12 cellular contexts compared by ENCODE assay signal in the genomic region with DNA sequence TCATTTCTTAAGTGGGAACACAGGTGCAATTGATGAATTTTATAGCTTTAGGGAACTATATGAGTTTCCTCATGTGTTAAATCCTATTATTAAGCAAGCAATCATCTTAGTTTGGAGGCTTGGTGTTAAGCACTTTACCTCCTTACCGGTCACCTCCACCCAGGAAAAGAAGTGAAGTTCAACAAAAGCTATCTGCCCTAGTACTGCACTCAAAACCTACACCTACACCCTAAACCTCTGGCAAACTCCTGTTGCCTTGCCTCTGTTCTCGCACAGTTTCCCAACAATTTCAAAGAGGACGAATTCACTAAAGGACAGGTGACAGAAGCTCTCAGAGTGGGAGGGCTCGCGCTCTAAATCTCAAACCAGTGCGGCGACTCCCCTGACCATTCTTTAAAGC.
DNase-seq lines count a peak whose midpoint lies in the region; ATAC-seq and TF ChIP-seq lines count a peak whose summit lies in the region.
"Had no signal": no experiment of that assay in that cellular context is flagged by ENCODE, and none has a peak within 500 bp of the region (broad histone marks: within the 10 kb centered on the region; RNA-seq: fewer than 3 reads in every experiment).

No MANE protein-coding gene starts in this region.

- TF ChIP-seq POLR2A in tibial nerve (IDR thresholded peaks at IDR 0.05): no peak

- H3K9me3 Mint-ChIP-seq in endodermal cell: peaks cover 64% of the 10 kb centered on the region
- H3K9me3 Mint-ChIP-seq: activated CD4-positive, alpha-beta T cell treated with anti-CD3 and anti-CD28 coated beads, Interleukin-2, amount 10 ng/mL, durations not matched to agents 7 days and 5 days had no signal

- H3K27me3 ChIP-seq in cardiac muscle cell (no peaks in the 10 kb centered on the region), endodermal cell (ENCODE audit: control insufficient read depth, insufficient read depth, low read length, poor library complexity, severe bottlenecking) (no peaks in the 10 kb centered on the region), tibial nerve (no peaks in the 10 kb centered on the region)

- H3K4me3 ChIP-seq in cardiac muscle cell (peak overlapping the region; percentile 61), endodermal cell (ENCODE audit: low read length) (peak overlapping the region; percentile 86), mesodermal cell (ENCODE audit: extremely low read depth, insufficient read depth, low read length, poor library complexity, severe bottlenecking) (peak overlapping the region; percentile 32), tibial nerve (peak overlapping the region in 3 of 4 donors; percentile 5 to 47 (median 39))

- H3K36me3 Mint-ChIP-seq in endodermal cell (ENCODE audit: low read depth): no peaks in the 10 kb centered on the region

- H3K27me3 Mint-ChIP-seq in endodermal cell (ENCODE audit: insufficient read depth): no peaks in the 10 kb centered on the region
- H3K27me3 Mint-ChIP-seq: activated CD4-positive, alpha-beta T cell treated with anti-CD3 and anti-CD28 coated beads, Interleukin-2, amount 10 ng/mL, durations not matched to agents 7 days and 5 days had no signal

- DNase-seq in cardiac muscle cell (ENCODE audit: low read depth in 1 of 2, low spot score in 1 of 2) (no peak), left ventricle myocardium superior (no peak), endodermal cell (peak; percentile 43), tibial nerve (ENCODE audit: low spot score in 2 of 2) (no peak), GDM1 (lab: John Stamatoyannopoulos, UW) (no peak), epidermal melanocyte (ENCODE audit: insufficient read length, low spot score) (no peak), DMS 273 (lab: John Stamatoyannopoulos, UW; ENCODE audit: unreplicated experiment) (no peak)
- DNase-seq: activated gamma-delta T cell treated with Interleukin-2 at 50 U/mL for 16 hours, cortex of kidney, EL had no signal

- peak overlapping the region; percentile 59 for H3K4me3 Mint-ChIP-seq in endodermal cell
- H3K4me3 Mint-ChIP-seq: activated CD4-positive, alpha-beta T cell treated with anti-CD3 and anti-CD28 coated beads, Interleukin-2, amount 10 ng/mL, durations not matched to agents 7 days and 5 days had no signal

- no peak for ATAC-seq in left ventricle myocardium superior

- TF ChIP-seq CTCF in cardiac muscle cell (IDR thresholded peaks at IDR 0.05; ENCODE audit: low read depth, low read length) (no peak), endodermal cell (conservative IDR thresholded peaks at IDR 0.05) (no peak), tibial nerve (IDR thresholded peaks at IDR 0.05) (no peak)

- H3K27ac Mint-ChIP-seq in endodermal cell: no peak overlapping the region
- H3K27ac Mint-ChIP-seq: activated CD4-positive, alpha-beta T cell treated with anti-CD3 and anti-CD28 coated beads, Interleukin-2, amount 10 ng/mL, durations not matched to agents 7 days and 5 days had no signal

- 28 to 40% methylated on average over 1 to 7 of the region's 7 CpGs for WGBS in endodermal cell (ENCODE audit: insufficient coverage in 1 of 2, insufficient read length in 1 of 2), 2 experiments
- WGBS in mesodermal cell (ENCODE audit: insufficient coverage in 2 of 2), 2 experiments: 74% methylated on average over 5 of the region's 7 CpGs; no CpG with 5 or more reads in 1 of the 2 experiments
- 27 to 64% methylated on average over 7 of the region's 7 CpGs for WGBS in tibial nerve, 2 donors

- H3K4me1 ChIP-seq in cardiac muscle cell (ENCODE audit: low read depth): no peaks in the 10 kb centered on the region
- H3K4me1 ChIP-seq in endodermal cell (ENCODE audit: control insufficient read depth, insufficient read depth, low read length): no peaks in the 10 kb centered on the region
- H3K4me1 ChIP-seq in mesodermal cell (ENCODE audit: control insufficient read depth, insufficient read depth, low read length, poor library complexity, severe bottlenecking): no peaks in the 10 kb centered on the region
- no peaks in the 10 kb centered on the region for H3K4me1 ChIP-seq in tibial nerve

- TF ChIP-seq EP300 in tibial nerve (IDR thresholded peaks at IDR 0.05): no peak

- intact Hi-C loops in left ventricle myocardium superior (cut with micrococcal nuclease): no loop called here

- peak overlapping the region; percentile 6 for H3K9ac ChIP-seq in endodermal cell (ENCODE audit: extremely low read depth, low read length, poor library complexity, severe bottlenecking)

- H3K27ac ChIP-seq in cardiac muscle cell: no peak overlapping the region
- H3K27ac ChIP-seq in endodermal cell (ENCODE audit: low read depth, low read length): no peak overlapping the region
- H3K27ac ChIP-seq in mesodermal cell (ENCODE audit: low read depth, low read length, severe bottlenecking): no peak overlapping the region
- peak overlapping the region in 2 of 4 donors; percentile 31 to 57 for H3K27ac ChIP-seq in tibial nerve

- no peaks in the 10 kb centered on the region for H3K9me3 ChIP-seq in cardiac muscle cell (ENCODE audit: low read depth)
- H3K9me3 ChIP-seq in endodermal cell (ENCODE audit: control insufficient read depth, low read length): no peaks in the 10 kb centered on the region
- H3K9me3 ChIP-seq in mesodermal cell (ENCODE audit: control insufficient read depth, low read length): no peaks in the 10 kb centered on the region
- no peaks in the 10 kb centered on the region for H3K9me3 ChIP-seq in tibial nerve

- H3K36me3 ChIP-seq in cardiac muscle cell (no peaks in the 10 kb centered on the region), endodermal cell (ENCODE audit: control insufficient read depth, insufficient read depth, low read length) (no peaks in the 10 kb centered on the region), mesodermal cell (ENCODE audit: control insufficient read depth, insufficient read depth, low read length) (no peaks in the 10 kb centered on the region), tibial nerve (no peaks in the 10 kb centered on the region)

- H3K4me1 Mint-ChIP-seq in endodermal cell: no peaks in the 10 kb centered on the region
- H3K4me1 Mint-ChIP-seq: activated CD4-positive, alpha-beta T cell treated with anti-CD3 and anti-CD28 coated beads, Interleukin-2, amount 10 ng/mL, durations not matched to agents 7 days and 5 days had no signal

Comparison
In these comparisons a context has a peak if more than half of its experiments do, and no peak if none do; other contexts are left out.
1. H3K4me3 ChIP-seq: peak in every context shown above with its lines; median percentile 86 in endodermal cell; 61 in cardiac muscle cell; 39 in tibial nerve; 32 in mesodermal cell.